In genomic region chr12:81295286-81295685, GRCh38 we compare ENCODE assay signal across 18 cellular contexts.
"Had no signal": no experiment of that assay in that cellular context is flagged by ENCODE, and none has a peak within 500 bp of the region (broad histone marks: within the 10 kb centered on the region; RNA-seq: fewer than 3 reads in every experiment).

No MANE protein-coding gene starts in this region.

- H3K4me3 Mint-ChIP-seq: central memory CD8-positive, alpha-beta T cell; effector memory CD8-positive, alpha-beta T cell; naive thymus-derived CD8-positive, alpha-beta T cell; neural crest cell; stimulated activated memory B cell treated with anti-CD40 and anti-IgM and Interleukin-4, amounts not matched to agents 10 μg/mL and 1 μg/mL and 100 μg/mL, for 72 hours; stimulated activated naive CD8-positive, alpha-beta T cell treated with anti-CD3 and anti-CD28 coated beads, Interleukin-15, Interleukin-2, amounts not matched to agents 100 ng/mL and 50 ng/mL, for 24 hours had no signal

- H3K4me1 Mint-ChIP-seq: central memory CD8-positive, alpha-beta T cell; naive thymus-derived CD8-positive, alpha-beta T cell; stimulated activated memory B cell treated with anti-CD40 and anti-IgM and Interleukin-4, amounts not matched to agents 10 μg/mL and 1 μg/mL and 100 μg/mL, for 72 hours had no signal

- H3K27me3 Mint-ChIP-seq: central memory CD8-positive, alpha-beta T cell; effector memory CD8-positive, alpha-beta T cell; naive thymus-derived CD8-positive, alpha-beta T cell; stimulated activated memory B cell treated with anti-CD40 and anti-IgM and Interleukin-4, amounts not matched to agents 10 μg/mL and 1 μg/mL and 100 μg/mL, for 72 hours; stimulated activated naive CD8-positive, alpha-beta T cell treated with anti-CD3 and anti-CD28 coated beads, Interleukin-15, Interleukin-2, amounts not matched to agents 100 ng/mL and 50 ng/mL, for 24 hours had no signal

- H3K27ac Mint-ChIP-seq: effector memory CD8-positive, alpha-beta T cell; naive thymus-derived CD8-positive, alpha-beta T cell; stimulated activated memory B cell treated with anti-CD40 and anti-IgM and Interleukin-4, amounts not matched to agents 10 μg/mL and 1 μg/mL and 100 μg/mL, for 72 hours; stimulated activated naive CD8-positive, alpha-beta T cell treated with anti-CD3 and anti-CD28 coated beads, Interleukin-15, Interleukin-2, amounts not matched to agents 100 ng/mL and 50 ng/mL, for 24 hours had no signal

- H3K9me3 Mint-ChIP-seq: central memory CD8-positive, alpha-beta T cell had no signal

- ATAC-seq: effector memory CD8-positive, alpha-beta T cell; heart left ventricle; left lobe of liver; mucosa of descending colon; naive thymus-derived CD8-positive, alpha-beta T cell; right lobe of liver; stimulated activated memory B cell treated with anti-CD40 and anti-IgM and Interleukin-4, amounts not matched to agents 10 μg/mL and 1 μg/mL and 100 μg/mL, for 72 hours had no signal

- H3K36me3 Mint-ChIP-seq: naive thymus-derived CD8-positive, alpha-beta T cell; stimulated activated memory B cell treated with anti-CD40 and anti-IgM and Interleukin-4, amounts not matched to agents 10 μg/mL and 1 μg/mL and 100 μg/mL, for 72 hours had no signal

- DNase-seq: effector memory CD8-positive, alpha-beta T cell; esophagus squamous epithelium; foreskin fibroblast; heart left ventricle; hippocampal formation; mammary epithelial cell; mucosa of descending colon; naive thymus-derived CD8-positive, alpha-beta T cell; right lobe of liver; stimulated activated CD4-positive, alpha-beta T cell treated with anti-CD3 and anti-CD28 coated beads, Interleukin-4, amount 100 ng/mL, for 1 hour; transverse colon had no signal

- H3K27ac ChIP-seq: epithelial cell of prostate, esophagus squamous epithelium, heart left ventricle, right lobe of liver, thoracic aorta, transverse colon had no signal
